9 cellular contexts compared by ENCODE assay signal in genomic region chr12:108609535-108610335, GRCh38. TPM values are rescaled to one million over a fixed set of nuclear protein-coding genes. Genes with fewer than 3 reads are reported as not detected.
DNase-seq lines count a peak whose midpoint lies in the region; ATAC-seq and TF ChIP-seq lines count a peak whose summit lies in the region.
"Had no signal": no experiment of that assay in that cellular context is flagged by ENCODE, and none has a peak within 500 bp of the region (broad histone marks: within the 10 kb centered on the region; RNA-seq: fewer than 3 reads in every experiment).

No MANE protein-coding gene starts in this region.

- no peak overlapping the region for H3K4me3 Mint-ChIP-seq in immature natural killer cell

- no peak overlapping the region for H3K27ac Mint-ChIP-seq in immature natural killer cell

- H3K36me3 Mint-ChIP-seq in immature natural killer cell: no peaks in the 10 kb centered on the region

- peak; percentile 37 for ATAC-seq in thoracic aorta (ENCODE audit: insufficient number of reproducible peaks, low FRiP score, low read depth)
- ATAC-seq in GM19455 (IDR thresholded peaks at IDR 0.05; ENCODE audit: unreplicated experiment): no peak

- H3K4me1 ChIP-seq in thoracic aorta (ENCODE audit: control insufficient read depth in 1 of 2, low read depth in 2 of 2): peaks cover 0 to 11% of the 10 kb centered on the region in 2 donors

- H3K27me3 Mint-ChIP-seq in immature natural killer cell (ENCODE audit: low read depth in 3 of 3): peaks cover 2 to 11% (median 7%) of the 10 kb centered on the region in 3 donors

- TF ChIP-seq CTCF in HFF-Myc (IDR thresholded peaks at IDR 0.05; ENCODE audit: low read depth, low read length, missing control alignments): no peak
- no peak for TF ChIP-seq CTCF in astrocyte of the spinal cord (IDR thresholded peaks at IDR 0.05; ENCODE audit: low read depth, low read length)
- TF ChIP-seq CTCF in thoracic aorta (IDR thresholded peaks at IDR 0.05): no peak

- H3K9me3 Mint-ChIP-seq in immature natural killer cell: no peaks in the 10 kb centered on the region

- H3K9me3 ChIP-seq in thoracic aorta: no peaks in the 10 kb centered on the region

- no peaks in the 10 kb centered on the region for H3K36me3 ChIP-seq in thoracic aorta

- H3K4me3 ChIP-seq in HFF-Myc (replicated peaks; ENCODE audit: low read depth, low read length) (no peak overlapping the region), astrocyte of the spinal cord (ENCODE audit: low read depth, low read length) (no peak overlapping the region), thoracic aorta (no peak overlapping the region)

- in situ Hi-C loops in astrocyte of the spinal cord (cut with HindIII; ENCODE audit: low sequenced_read_pairs) (no loop called here), ACHN (cut with HindIII; ENCODE audit: low pct_ligation_motif_present, low pct_unique_long_range_greater_than_20kb, low sequenced_read_pairs) (no loop called here)

- no peaks in the 10 kb centered on the region for H3K27me3 ChIP-seq in thoracic aorta (replicated peaks; ENCODE audit: insufficient read depth)

- peaks cover 12 to 19% of the 10 kb centered on the region in 2 donors for H3K4me1 Mint-ChIP-seq in immature natural killer cell

- H3K27ac ChIP-seq in thoracic aorta: no peak overlapping the region

- DNase-seq in HFF-Myc (ENCODE audit: extremely low read depth, low read depth): peak; percentile 95
- peak; percentile 84 for DNase-seq in astrocyte of the spinal cord (ENCODE audit: low read depth, low spot score)
- DNase-seq in iris pigment epithelial cell (ENCODE audit: low read depth): peak; percentile 32
- DNase-seq in thoracic aorta (ENCODE audit: low spot score): no peak
- no peak for DNase-seq in ACHN
- no peak for DNase-seq in immature natural killer cell
- no peak for DNase-seq in COLO829 (ENCODE audit: low spot score)
- DNase-seq: NCI-H187 had no signal

RNA-seq across cellular contexts. Expression of gene TMEM119, which starts 11.9 kb away (rescaled TPM):
- total RNA-seq in thoracic aorta: 1 to 10 TPM; 4.1 to 4.6 TPM
- under 1 TPM in 1 of 3 donors, not detected in 2; 0.47 TPM for polyA plus RNA-seq in immature natural killer cell

RNA-seq across cellular contexts. Expression of gene SELPLG, which starts 24.0 kb away (rescaled TPM):
- 10 to 100 TPM; 14.3 to 17.3 TPM for total RNA-seq in thoracic aorta
- 100 to 1,000 TPM; 429 to 815 (median 508) TPM for polyA plus RNA-seq in immature natural killer cell

RNA-seq across cellular contexts. Expression of gene ISCU, which starts 47.3 kb away (rescaled TPM):
- 100 to 1,000 TPM; 144 to 235 TPM for total RNA-seq in thoracic aorta
- polyA plus RNA-seq in immature natural killer cell: 100 to 1,000 TPM; 159 to 211 (median 178) TPM

RNA-seq across cellular contexts. Expression of gene SART3, which starts 48.8 kb away (rescaled TPM):
- 10 to 100 TPM; 52.1 to 94.0 TPM for total RNA-seq in thoracic aorta
- polyA plus RNA-seq in immature natural killer cell: 10 to 100 TPM; 21.5 to 51.1 (median 30.5) TPM

Comparison
In these comparisons a context has a peak if more than half of its experiments do, and no peak if none do; other contexts are left out.
1. DNase-seq: peak in HFF-Myc (single experiment), astrocyte of the spinal cord (single experiment) and iris pigment epithelial cell (single experiment); none in thoracic aorta (single experiment), ACHN (single experiment), immature natural killer cell (0 of 3) and COLO829 (single experiment).